8 cellular contexts compared by ENCODE assay signal in genomic region chr10:4767033-4767814, GRCh38. TPM values are rescaled to one million over a fixed set of nuclear protein-coding genes. Genes with fewer than 3 reads are reported as not detected.
DNase-seq lines count a peak whose midpoint lies in the region; ATAC-seq and TF ChIP-seq lines count a peak whose summit lies in the region.

No MANE protein-coding gene starts in this region.

- dilution Hi-C loops in mammary epithelial cell (cut with HindIII; ENCODE audit: low sequenced_read_pairs) = loop anchor here (10.0 to 25.0 kb wide), 4 partner anchors 222 to 1555 kb away; no protein-coding TSS in a partner anchor

- H3K4me3 ChIP-seq in KMS-11 (IDR thresholded peaks at IDR 0.05; ENCODE audit: insufficient read depth, low read depth, low read length) (no peak overlapping the region), mammary epithelial cell (replicated peaks in 1 of 3; ENCODE audit: insufficient read depth in 1 of 3, low read depth in 2 of 3, low read length in 3 of 3) (no peak overlapping the region)

- TF ChIP-seq CTCF in Calu3 (IDR thresholded peaks at IDR 0.05; ENCODE audit: unreplicated experiment) (peak; percentile 25), KMS-11 (conservative IDR thresholded peaks at IDR 0.05; ENCODE audit: low read depth, low read length) (peak; percentile 57), mammary epithelial cell (conservative IDR thresholded peaks at IDR 0.05 in 1 of 2, IDR thresholded peaks at IDR 0.05 in 1 of 2; ENCODE audit: extremely low read depth in 1 of 2, insufficient read depth in 1 of 2, low read depth in 1 of 2, low read length in 2 of 2) (peak; percentile 71 to 76)

- H3K4me1 ChIP-seq in KMS-11 (ENCODE audit: low read depth, poor library complexity, severe bottlenecking) (no peaks in the 10 kb centered on the region), mammary epithelial cell (ENCODE audit: insufficient read depth, low read length) (peaks cover 63% of the 10 kb centered on the region)

- intact Hi-C loops in Calu3 (cut with micrococcal nuclease; ENCODE audit: unreplicated experiment) = loop anchor here (1.0 to 10.0 kb wide), 7 partner anchors 40 to 1574 kb away; no protein-coding TSS in a partner anchor
- intact Hi-C loops in mammary epithelial cell (cut with micrococcal nuclease) = loop anchor here (1.0 to 5.0 kb wide), 9 partner anchors 104 to 1570 kb away; no protein-coding TSS in a partner anchor

- H3K9ac ChIP-seq in KMS-11 (no peak overlapping the region), mammary epithelial cell (ENCODE audit: insufficient read depth, low read length) (peak overlapping the region; percentile 83)

- H3K4me3 Mint-ChIP-seq in Calu3 (ENCODE audit: low read depth, unreplicated experiment) = no peak overlapping the region

- no peak overlapping the region for H3K27ac ChIP-seq in KMS-11
- peak overlapping the region; percentile 96 for H3K27ac ChIP-seq in mammary epithelial cell (ENCODE audit: insufficient read depth, low read depth, low read length)

- H3K36me3 Mint-ChIP-seq in Calu3 (ENCODE audit: insufficient read depth, unreplicated experiment) = peaks cover 42% of the 10 kb centered on the region

- H3K27me3 Mint-ChIP-seq in Calu3 (ENCODE audit: unreplicated experiment) = no peaks in the 10 kb centered on the region

- no peaks in the 10 kb centered on the region for H3K79me2 ChIP-seq in KMS-11 (ENCODE audit: insufficient read depth, low read depth)
- H3K79me2 ChIP-seq in mammary epithelial cell (ENCODE audit: insufficient read depth, low read length) = peaks cover 26% of the 10 kb centered on the region

- 44% methylated on average over 7 of the region's 7 CpGs for WGBS in mammary epithelial cell (ENCODE audit: low coverage, missing lambda C conversion rate)

- no peaks in the 10 kb centered on the region for H3K9me3 Mint-ChIP-seq in Calu3 (ENCODE audit: low read depth, unreplicated experiment)

- DNase-seq in Calu3 = peak; percentile 30
- peak; percentile 46 for DNase-seq in mammary epithelial cell
- DNase-seq in left kidney (ENCODE audit: low read depth, low spot score) = peak; percentile 60
- no peak for DNase-seq in germinal center (ENCODE audit: low spot score)

- no peak overlapping the region for H2AFZ ChIP-seq in KMS-11 (ENCODE audit: low read depth)
- H2AFZ ChIP-seq in mammary epithelial cell (ENCODE audit: low read depth, low read length) = no peak overlapping the region

- no peaks in the 10 kb centered on the region for H3K9me3 ChIP-seq in mammary epithelial cell (replicated peaks; ENCODE audit: insufficient read depth, low read length)

- H3K36me3 ChIP-seq in KMS-11 (ENCODE audit: insufficient read depth) = no peaks in the 10 kb centered on the region
- no peaks in the 10 kb centered on the region for H3K36me3 ChIP-seq in mammary epithelial cell (ENCODE audit: insufficient read depth, low read length)

- H3K4me1 Mint-ChIP-seq in Calu3 (ENCODE audit: low read depth, unreplicated experiment) = peaks cover 75% of the 10 kb centered on the region

- H3K4me2 ChIP-seq in KMS-11 = no peak overlapping the region
- H3K4me2 ChIP-seq in mammary epithelial cell (ENCODE audit: insufficient read depth, low read depth, low read length) = peak overlapping the region; percentile 92

- peak overlapping the region; percentile 89 for H3K27ac Mint-ChIP-seq in Calu3 (ENCODE audit: unreplicated experiment)

- H3K27me3 ChIP-seq in KMS-11 (ENCODE audit: insufficient read depth, low read depth) (no peaks in the 10 kb centered on the region), mammary epithelial cell (ENCODE audit: insufficient read depth, low read length) (no peaks in the 10 kb centered on the region)

- BruUV-seq in Calu3 (replicated peaks; lab: Mats Ljungman, UMichigan) = no TSS peak
- BruUV-seq in mammary epithelial cell (replicated peaks; lab: Mats Ljungman, UMichigan) = no TSS peak

- CTCF ChIA-PET in Calu3 (lab: Charles Lee) (interaction anchor here (0.6 to 1.6 kb wide), 5 partner anchors 42 to 1569 kb away, joined by 3 to 5 read pairs (median 3); no protein-coding TSS in a partner anchor), mammary epithelial cell (lab: Charles Lee; ENCODE audit: low non-redundant PET) (interaction anchor here (0.6 kb wide), 1 partner anchor 988 kb away, joined by 3 read pairs; no protein-coding TSS in a partner anchor)

- H4K20me1 ChIP-seq in KMS-11 (ENCODE audit: insufficient read depth) (no peaks in the 10 kb centered on the region), mammary epithelial cell (ENCODE audit: insufficient read depth, low read length) (no peaks in the 10 kb centered on the region)

- in situ Hi-C loops in mammary epithelial cell (cut with MboI; ENCODE audit: low sequenced_read_pairs in 2 of 2) = loop anchor here (10.0 to 25.0 kb wide), 6 partner anchors 105 to 1530 kb away; partner anchors contain the start of gene KLF6 (in 1 of the 2)

- ATAC-seq in HG02588 (IDR thresholded peaks at IDR 0.05; ENCODE audit: unreplicated experiment) (no peak), GM21381 (IDR thresholded peaks at IDR 0.05; ENCODE audit: unreplicated experiment) (no peak), GM19328 (IDR thresholded peaks at IDR 0.05; ENCODE audit: unreplicated experiment) (no peak)

RNA-seq across cellular contexts. Expression of gene AKR1E2, which starts 58.8 kb away (rescaled TPM):
- total RNA-seq in Calu3 (2022) (1.1 and 2.8 TPM in 2 replicates), mammary epithelial cell (10 to 100 TPM in 1 of 2 donors, 1 to 10 TPM in 1; 9.8 to 20.5 TPM)
- not detected for polyA plus RNA-seq in mammary epithelial cell
- not detected for polyA minus RNA-seq in mammary epithelial cell
